ENCODE assay signal across 1 cellular context in the genomic region with DNA sequence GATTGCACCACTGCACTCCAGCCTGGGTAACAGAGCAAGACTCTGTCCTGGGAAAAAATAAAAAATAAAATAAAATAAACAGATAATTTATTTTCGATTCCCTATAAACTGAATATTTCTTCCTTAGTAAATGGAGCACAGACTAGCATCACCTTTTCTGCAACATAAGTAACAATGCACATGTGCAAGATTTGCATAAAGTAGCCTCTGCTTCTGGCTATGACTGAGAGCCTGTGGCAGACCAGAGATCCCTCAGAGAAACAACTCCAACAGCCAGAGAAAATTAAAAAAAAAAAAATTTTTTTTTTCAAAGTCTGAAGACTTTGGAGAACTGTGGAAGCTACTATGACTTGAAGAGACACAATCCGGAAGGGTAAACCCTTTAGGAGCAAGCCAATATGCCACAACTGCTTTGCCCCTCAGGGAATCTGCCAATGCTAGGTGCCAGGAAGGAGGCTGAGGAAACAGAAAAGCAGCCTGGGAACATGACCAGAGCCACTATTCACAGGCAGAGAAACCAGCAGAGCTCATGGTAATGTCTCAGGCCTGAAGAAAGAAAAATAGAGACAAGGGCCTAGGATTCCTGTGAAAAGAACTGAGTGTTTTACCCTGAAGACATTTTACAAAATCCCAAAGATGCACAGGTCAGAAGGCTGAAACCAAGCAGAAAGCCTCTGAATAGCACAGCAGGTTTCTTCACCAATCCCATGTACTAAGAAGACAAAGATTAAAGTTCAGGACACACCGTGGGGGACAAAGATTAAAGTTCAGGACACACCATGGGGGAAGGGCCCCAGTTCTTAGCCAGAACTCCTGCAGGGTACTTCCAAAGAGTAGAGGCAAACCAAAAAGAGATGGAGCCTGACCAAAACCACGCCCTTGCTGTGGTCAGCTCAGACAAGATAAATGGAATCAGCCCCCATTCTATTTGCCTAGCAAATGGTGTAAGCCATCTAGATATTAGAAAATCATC.
TF ChIP-seq lines count a peak whose summit lies in the region.

No MANE protein-coding gene starts in this region.

TF ChIP-seq in HepG2, 621 proteins besides CTCF, POLR2A, EP300 and RAD21 (continued from another document):
- TF ChIP-seq ZBTB10 (CRISPR knock-in tag; IDR thresholded peaks at IDR 0.05; ENCODE audit: borderline replicate concordance) = 0 out of 2 replicates have a peak, but pooled peaks have one; percentile 19
- TF ChIP-seq TSC22D2 (CRISPR knock-in tag; IDR thresholded peaks at IDR 0.05; ENCODE audit: borderline replicate concordance) = no peak
- TF ChIP-seq, protein P1, sequence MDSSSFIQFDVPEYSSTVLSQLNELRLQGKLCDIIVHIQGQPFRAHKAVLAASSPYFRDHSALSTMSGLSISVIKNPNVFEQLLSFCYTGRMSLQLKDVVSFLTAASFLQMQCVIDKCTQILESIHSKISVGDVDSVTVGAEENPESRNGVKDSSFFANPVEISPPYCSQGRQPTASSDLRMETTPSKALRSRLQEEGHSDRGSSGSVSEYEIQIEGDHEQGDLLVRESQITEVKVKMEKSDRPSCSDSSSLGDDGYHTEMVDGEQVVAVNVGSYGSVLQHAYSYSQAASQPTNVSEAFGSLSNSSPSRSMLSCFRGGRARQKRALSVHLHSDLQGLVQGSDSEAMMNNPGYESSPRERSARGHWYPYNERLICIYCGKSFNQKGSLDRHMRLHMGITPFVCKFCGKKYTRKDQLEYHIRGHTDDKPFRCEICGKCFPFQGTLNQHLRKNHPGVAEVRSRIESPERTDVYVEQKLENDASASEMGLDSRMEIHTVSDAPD (CRISPR knock-in tag; IDR thresholded peaks at IDR 0.05) = 0 out of 2 replicates have a peak, but pooled peaks have one; percentile 60
- TF ChIP-seq ERF (CRISPR knock-in tag; IDR thresholded peaks at IDR 0.05) = 0 out of 2 replicates have a peak, but pooled peaks have one; percentile 19
- no peak for TF ChIP-seq ZNF704 (CRISPR knock-in tag; IDR thresholded peaks at IDR 0.05; ENCODE audit: borderline replicate concordance)
- peak; percentile 36; the same call in 1 of the 2 replicates for TF ChIP-seq NFIC (IDR thresholded peaks at IDR 0.05; ENCODE audit: low read length)
- TF ChIP-seq ZBTB37 (CRISPR knock-in tag; IDR thresholded peaks at IDR 0.05) = 0 out of 2 replicates have a peak, but pooled peaks have one; percentile 27
- 0 out of 2 replicates have a peak, but pooled peaks have one; percentile 10 for TF ChIP-seq ZNF546 (CRISPR knock-in tag; conservative IDR thresholded peaks at IDR 0.05)
- peak; percentile 57 for TF ChIP-seq ARID5B (CRISPR knock-in tag; IDR thresholded peaks at IDR 0.05)
- TF ChIP-seq XRCC5 (optimal IDR thresholded peaks at IDR 0.05; ENCODE audit: low read length) = peak; percentile 41
- TF ChIP-seq, protein P2, sequence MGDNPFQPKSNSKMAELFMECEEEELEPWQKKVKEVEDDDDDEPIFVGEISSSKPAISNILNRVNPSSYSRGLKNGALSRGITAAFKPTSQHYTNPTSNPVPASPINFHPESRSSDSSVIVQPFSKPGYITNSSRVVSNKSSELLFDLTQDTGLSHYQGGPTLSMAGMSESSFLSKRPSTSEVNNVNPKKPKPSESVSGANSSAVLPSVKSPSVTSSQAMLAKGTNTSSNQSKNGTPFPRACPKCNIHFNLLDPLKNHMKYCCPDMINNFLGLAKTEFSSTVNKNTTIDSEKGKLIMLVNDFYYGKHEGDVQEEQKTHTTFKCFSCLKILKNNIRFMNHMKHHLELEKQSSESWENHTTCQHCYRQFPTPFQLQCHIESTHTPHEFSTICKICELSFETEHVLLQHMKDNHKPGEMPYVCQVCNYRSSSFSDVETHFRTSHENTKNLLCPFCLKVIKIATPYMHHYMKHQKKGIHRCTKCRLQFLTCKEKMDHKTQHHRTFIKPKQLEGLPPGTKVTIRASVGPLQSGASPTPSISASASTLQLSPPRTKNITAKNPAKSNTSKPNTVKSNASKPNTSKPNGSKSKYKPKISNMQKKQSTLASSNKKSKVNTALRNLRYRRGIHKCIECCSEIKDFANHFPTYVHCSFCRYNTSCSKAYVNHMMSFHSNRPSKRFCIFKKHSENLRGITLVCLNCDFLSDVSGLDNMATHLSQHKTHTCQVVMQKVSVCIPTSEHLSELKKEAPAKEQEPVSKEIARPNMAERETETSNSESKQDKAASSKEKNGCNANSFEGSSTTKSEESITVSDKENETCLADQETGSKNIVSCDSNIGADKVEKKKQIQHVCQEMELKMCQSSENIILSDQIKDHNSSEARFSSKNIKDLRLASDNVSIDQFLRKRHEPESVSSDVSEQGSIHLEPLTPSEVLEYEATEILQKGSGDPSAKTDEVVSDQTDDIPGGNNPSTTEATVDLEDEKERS (CRISPR knock-in tag; IDR thresholded peaks at IDR 0.05) = 0 out of 2 replicates have a peak, but pooled peaks have one; percentile 50
- TF ChIP-seq HDAC2 (CRISPR knock-in tag; IDR thresholded peaks at IDR 0.05) = peak; percentile 48; the same call in 1 of the 2 replicates
- peak; percentile 73 for TF ChIP-seq GATAD2A (CRISPR knock-in tag; IDR thresholded peaks at IDR 0.05)
- TF ChIP-seq ZMYM4 (CRISPR knock-in tag; IDR thresholded peaks at IDR 0.05) = peak; percentile 43; the same call in 1 of the 2 replicates
